3 cellular contexts compared by ENCODE assay signal in the genomic region with DNA sequence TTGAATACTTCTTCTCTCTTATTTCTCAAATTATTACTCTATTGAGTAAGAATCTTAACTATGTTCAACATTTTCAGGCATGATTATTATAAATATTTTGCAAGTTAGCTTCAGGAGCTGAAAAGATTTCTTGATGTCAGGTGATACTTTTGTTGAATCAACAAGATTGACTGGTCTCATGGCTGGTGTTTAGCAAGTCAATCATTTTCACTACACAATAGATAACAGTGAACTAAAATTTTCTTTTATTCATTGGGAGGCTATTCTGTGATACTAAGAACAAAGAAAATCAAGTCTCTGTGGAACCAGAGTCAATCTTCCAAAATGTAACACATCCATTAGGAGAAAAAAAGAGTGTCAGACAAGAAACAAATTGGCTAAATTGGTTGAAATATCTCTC.
"Had no signal": no experiment of that assay in that cellular context is flagged by ENCODE, and none has a peak within 500 bp of the region (broad histone marks: within the 10 kb centered on the region; RNA-seq: fewer than 3 reads in every experiment).

No MANE protein-coding gene starts in this region.

- H3K4me3 ChIP-seq: GM12878 had no signal

- DNase-seq: GDM1, GF-D8 had no signal
